Comparison of ENCODE assay signal across 24 cellular contexts in genomic region chr7:50858528-50859245, GRCh38.
"Had no signal": no experiment of that assay in that cellular context is flagged by ENCODE, and none has a peak within 500 bp of the region (broad histone marks: within the 10 kb centered on the region; RNA-seq: fewer than 3 reads in every experiment).

No MANE protein-coding gene starts in this region.

- DNase-seq: activated CD4-positive, alpha-beta memory T cell treated with anti-CD3 and anti-CD28 coated beads, Interleukin-2, amount 10 ng/mL, durations not matched to agents 7 days and 5 days; activated CD4-positive, alpha-beta T cell treated with anti-CD3 and anti-CD28 coated beads for 1 hour; activated CD4-positive, alpha-beta T cell treated with anti-CD3 and anti-CD28 coated beads for 48 hours; activated CD4-positive, CD25-positive, alpha-beta regulatory T cell; activated effector memory CD4-positive, alpha-beta T cell treated with Interleukin-2 at 50 U/mL for 16 hours; activated naive CD4-positive, alpha-beta T cell treated with anti-CD3 and anti-CD28 coated beads, Interleukin-2, amount 10 ng/mL, durations not matched to agents 7 days and 5 days; activated naive CD8-positive, alpha-beta T cell treated with anti-CD3 and anti-CD28 coated beads, Interleukin-2, amount 50 U/mL, for 24 hours; activated T-cell treated with anti-CD3 and anti-CD28 coated beads, Interleukin-2, amount 50 U/mL, for 48 hours; caudate nucleus; MM.1S; MV-4-11; NCI-H1436 treated with DMSO at 0.1 percent for 48 hours; NCI-H524 treated with DMSO at 0.1 percent for 48 hours; NCI-H748 treated with DMSO at 0.1 percent for 48 hours; NK-92 treated with Interleukin-12 subunit alpha and Interleukin-12 subunit beta, amount 100 ng/mL, for 24 hours; PC-9; SW 1271; T-helper 1 cell; T-helper 2 cell; T-helper 9 cell; WERI-Rb-1 had no signal

- H3K4me1 Mint-ChIP-seq: brain had no signal

- H3K27ac Mint-ChIP-seq: activated CD4-positive, alpha-beta memory T cell treated with anti-CD3 and anti-CD28 coated beads, Interleukin-2, amount 10 ng/mL, durations not matched to agents 7 days and 5 days; activated naive CD4-positive, alpha-beta T cell treated with anti-CD3 and anti-CD28 coated beads, Interleukin-2, amount 10 ng/mL, durations not matched to agents 7 days and 5 days; activated naive CD8-positive, alpha-beta T cell; activated naive CD8-positive, alpha-beta T cell treated with anti-CD3 and anti-CD28 coated beads, Interleukin-2, amount 50 U/mL, for 24 hours; brain had no signal

- H3K36me3 Mint-ChIP-seq: activated naive CD4-positive, alpha-beta T cell treated with anti-CD3 and anti-CD28 coated beads, Interleukin-2, amount 10 ng/mL, durations not matched to agents 7 days and 5 days; activated naive CD8-positive, alpha-beta T cell; brain had no signal

- H3K27me3 Mint-ChIP-seq: activated naive CD8-positive, alpha-beta T cell had no signal

- H3K4me3 ChIP-seq: PC-9 had no signal

- ATAC-seq: activated naive CD8-positive, alpha-beta T cell treated with anti-CD3 and anti-CD28 coated beads, Interleukin-2, amount 50 U/mL, for 24 hours had no signal

- H3K36me3 ChIP-seq: WERI-Rb-1 had no signal

- H3K27ac ChIP-seq: KMS-11, PC-9, WERI-Rb-1 had no signal

- H3K9me3 Mint-ChIP-seq: activated CD4-positive, alpha-beta memory T cell treated with anti-CD3 and anti-CD28 coated beads, Interleukin-2, amount 10 ng/mL, durations not matched to agents 7 days and 5 days; activated naive CD4-positive, alpha-beta T cell treated with anti-CD3 and anti-CD28 coated beads, Interleukin-2, amount 10 ng/mL, durations not matched to agents 7 days and 5 days; activated naive CD8-positive, alpha-beta T cell treated with anti-CD3 and anti-CD28 coated beads, Interleukin-2, amount 50 U/mL, for 24 hours had no signal

- H3K4me3 Mint-ChIP-seq: activated CD4-positive, alpha-beta memory T cell treated with anti-CD3 and anti-CD28 coated beads, Interleukin-2, amount 10 ng/mL, durations not matched to agents 7 days and 5 days; activated naive CD4-positive, alpha-beta T cell treated with anti-CD3 and anti-CD28 coated beads, Interleukin-2, amount 10 ng/mL, durations not matched to agents 7 days and 5 days; activated naive CD8-positive, alpha-beta T cell; activated naive CD8-positive, alpha-beta T cell treated with anti-CD3 and anti-CD28 coated beads, Interleukin-2, amount 50 U/mL, for 24 hours; brain had no signal
